In genomic region chr2:241844066-241844728, GRCh38 we compare ENCODE assay signal across 8 cellular contexts. TPM values are rescaled to one million over a fixed set of nuclear protein-coding genes. Genes with fewer than 3 reads are reported as not detected.
DNase-seq lines count a peak whose midpoint lies in the region; ATAC-seq and TF ChIP-seq lines count a peak whose summit lies in the region.

No MANE protein-coding gene starts in this region.

- H3K9me3 Mint-ChIP-seq in endodermal cell: no peaks in the 10 kb centered on the region

- H3K36me3 Mint-ChIP-seq in endodermal cell (ENCODE audit: low read depth): no peaks in the 10 kb centered on the region

- TF ChIP-seq CTCF in endodermal cell (conservative IDR thresholded peaks at IDR 0.05): peak; percentile 31

- H3K27me3 ChIP-seq in MG63 (no peaks in the 10 kb centered on the region; the same call in 1 of the 2 replicates), endodermal cell (ENCODE audit: control insufficient read depth, insufficient read depth, low read length, poor library complexity, severe bottlenecking) (peaks cover 14% of the 10 kb centered on the region)

- peak; percentile 77 for DNase-seq in COLO668 (lab: John Stamatoyannopoulos, UW; ENCODE audit: unreplicated experiment)
- peak; percentile 67 for DNase-seq in MG63
- DNase-seq in activated CD8-positive, alpha-beta memory T cell treated with anti-CD3 and anti-CD28 coated beads for 1 hour (ENCODE audit: extremely low read depth in 1 of 2, low read depth in 1 of 2): peak; percentile 68 to 74
- DNase-seq in endodermal cell: peak; percentile 81
- peak; percentile 65 for DNase-seq in mucosa of gallbladder (ENCODE audit: low spot score)
- peak; percentile 70 for DNase-seq in stimulated activated CD8-positive, alpha-beta memory T cell treated with anti-CD3 and anti-CD28 coated beads, Interleukin-7, amount 100 ng/mL, for 24 hours (ENCODE audit: low read depth)
- no peak for DNase-seq in NK-92 (lab: John Stamatoyannopoulos, UW; ENCODE audit: unreplicated experiment)

- peak overlapping the region; percentile 55 for H3K4me3 Mint-ChIP-seq in endodermal cell

- WGBS in endodermal cell (ENCODE audit: insufficient coverage in 1 of 2, insufficient read length in 1 of 2), 2 experiments: 2 to 17% methylated on average over 25 to 65 of the region's 65 CpGs

- H3K4me3 ChIP-seq in MG63 (peak overlapping the region; percentile 29), endodermal cell (ENCODE audit: low read length) (peak overlapping the region; percentile 60)

- no peaks in the 10 kb centered on the region for H3K36me3 ChIP-seq in MG63
- no peaks in the 10 kb centered on the region for H3K36me3 ChIP-seq in endodermal cell (ENCODE audit: control insufficient read depth, insufficient read depth, low read length)

- no peak overlapping the region for H3K27ac ChIP-seq in endodermal cell (ENCODE audit: low read depth, low read length)

- H3K27me3 Mint-ChIP-seq in endodermal cell (ENCODE audit: insufficient read depth): peaks cover 32% of the 10 kb centered on the region

- H3K4me1 Mint-ChIP-seq in endodermal cell: no peaks in the 10 kb centered on the region

- ATAC-seq in GM21423 (IDR thresholded peaks at IDR 0.05; ENCODE audit: unreplicated experiment): peak; percentile 69

- H3K27ac Mint-ChIP-seq in endodermal cell: no peak overlapping the region

- H3K9me3 ChIP-seq in MG63 (no peaks in the 10 kb centered on the region), endodermal cell (ENCODE audit: control insufficient read depth, low read length) (no peaks in the 10 kb centered on the region)

- H3K9ac ChIP-seq in endodermal cell (ENCODE audit: extremely low read depth, low read length, poor library complexity, severe bottlenecking): no peak overlapping the region

- no peaks in the 10 kb centered on the region for H3K4me1 ChIP-seq in endodermal cell (ENCODE audit: control insufficient read depth, insufficient read depth, low read length)

RNA-seq across cellular contexts. Expression of gene PDCD1, which starts 14.5 kb away (rescaled TPM):
- total RNA-seq in MG63 (2014; rRNA removed; shearing (Covaris generic); ENCODE audit: low replicate concordance): not detected in 2 replicates
- total RNA-seq in endodermal cell: under 1 TPM in 1 of 2 donors, not detected in 1; 0.20 TPM
- polyA plus RNA-seq in endodermal cell (2013, experiment 1 of 2): not detected
- not detected for polyA plus RNA-seq in endodermal cell (2013, experiment 2 of 2)
- total RNA-seq in mucosa of gallbladder: 1.5 TPM

RNA-seq across cellular contexts. Expression of gene RTP5, which starts 25.3 kb away (rescaled TPM):
- total RNA-seq in MG63 (2014; rRNA removed; shearing (Covaris generic); ENCODE audit: low replicate concordance): not detected in 2 replicates
- total RNA-seq in endodermal cell (not detected), mucosa of gallbladder (not detected)
- polyA plus RNA-seq in endodermal cell (2013, experiment 1 of 2): not detected
- polyA plus RNA-seq in endodermal cell (2013, experiment 2 of 2): not detected

RNA-seq across cellular contexts. Expression of gene NEU4, which starts 35.2 kb away (rescaled TPM):
- not detected in 2 replicates for total RNA-seq in MG63 (2014; rRNA removed; shearing (Covaris generic); ENCODE audit: low replicate concordance)
- total RNA-seq in endodermal cell (1 to 10 TPM; 1.2 TPM), mucosa of gallbladder (34.8 TPM)
- polyA plus RNA-seq in endodermal cell (2013, experiment 1 of 2): 0.36 TPM
- polyA plus RNA-seq in endodermal cell (2013, experiment 2 of 2): 0.70 TPM

Comparison
In these comparisons a context has a peak if more than half of its experiments do, and no peak if none do; other contexts are left out.
1. RNA of gene NEU4, which starts 35.2 kb away (total RNA-seq): 34.8 TPM in mucosa of gallbladder (single experiment); 1.2 TPM in endodermal cell and not detected in MG63; every median in the first group is over 10 times any median in the second.